ENCODE assay signal across 9 cellular contexts in genomic region chr6:141488466-141488865, GRCh38.
DNase-seq lines count a peak whose midpoint lies in the region; ATAC-seq and TF ChIP-seq lines count a peak whose summit lies in the region.
"Had no signal": no experiment of that assay in that cellular context is flagged by ENCODE, and none has a peak within 500 bp of the region (broad histone marks: within the 10 kb centered on the region; RNA-seq: fewer than 3 reads in every experiment).

No MANE protein-coding gene starts in this region.

- ATAC-seq in GM18907 (IDR thresholded peaks at IDR 0.05; ENCODE audit: unreplicated experiment) (peak; percentile 42), HG02884 (IDR thresholded peaks at IDR 0.05; ENCODE audit: unreplicated experiment) (peak; percentile 29)
- ATAC-seq: HepG2 had no signal

- DNase-seq in NOMO-1 treated with dmso at 0.1 percent for 144 hours (lab: John Stamatoyannopoulos, UW; ENCODE audit: unreplicated experiment) (peak; percentile 60), medulla oblongata (ENCODE audit: extremely low spot score) (peak; percentile 27), ecto neural progenitor cell (ENCODE audit: low spot score) (no peak), GOT3 (lab: John Stamatoyannopoulos, UW) (no peak), HEK293T (ENCODE audit: extremely low spot score) (no peak), NK-92 (lab: John Stamatoyannopoulos, UW; ENCODE audit: unreplicated experiment) (no peak)

- CTCF ChIA-PET in HEK293T (lab: Yijun Ruan, JAX), result no interaction called here

- POLR2A ChIA-PET in HEK293T (lab: Yijun Ruan, JAX), result no interaction called here

TF ChIP-seq in HEK293T, 16 proteins besides CTCF, POLR2A, EP300 and RAD21:
- no peak for TF ChIP-seq ZNF384 (IDR thresholded peaks at IDR 0.05)
- TF ChIP-seq BHLHE40 (IDR thresholded peaks at IDR 0.05; ENCODE audit: borderline replicate concordance), result no peak
- TF ChIP-seq CTBP1 (IDR thresholded peaks at IDR 0.05; ENCODE audit: borderline replicate concordance), result no peak
- no peak for TF ChIP-seq NFRKB (IDR thresholded peaks at IDR 0.05)
- no peak for TF ChIP-seq TARDBP (IDR thresholded peaks at IDR 0.05)
- no peak for TF ChIP-seq SUZ12 (IDR thresholded peaks at IDR 0.05)
- no peak for TF ChIP-seq FOXM1 (IDR thresholded peaks at IDR 0.05; ENCODE audit: borderline replicate concordance)
- TF ChIP-seq HDGF (IDR thresholded peaks at IDR 0.05; ENCODE audit: borderline replicate concordance), result no peak
- TF ChIP-seq FOXK2 (IDR thresholded peaks at IDR 0.05), result no peak
- no peak for TF ChIP-seq ARNT (IDR thresholded peaks at IDR 0.05)
- TF ChIP-seq ELF4 (IDR thresholded peaks at IDR 0.05), result no peak
- TF ChIP-seq, protein P1, sequence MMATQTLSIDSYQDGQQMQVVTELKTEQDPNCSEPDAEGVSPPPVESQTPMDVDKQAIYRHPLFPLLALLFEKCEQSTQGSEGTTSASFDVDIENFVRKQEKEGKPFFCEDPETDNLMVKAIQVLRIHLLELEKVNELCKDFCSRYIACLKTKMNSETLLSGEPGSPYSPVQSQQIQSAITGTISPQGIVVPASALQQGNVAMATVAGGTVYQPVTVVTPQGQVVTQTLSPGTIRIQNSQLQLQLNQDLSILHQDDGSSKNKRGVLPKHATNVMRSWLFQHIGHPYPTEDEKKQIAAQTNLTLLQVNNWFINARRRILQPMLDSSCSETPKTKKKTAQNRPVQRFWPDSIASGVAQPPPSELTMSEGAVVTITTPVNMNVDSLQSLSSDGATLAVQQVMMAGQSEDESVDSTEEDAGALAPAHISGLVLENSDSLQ (IDR thresholded peaks at IDR 0.05), result no peak
- TF ChIP-seq L3MBTL2 (conservative IDR thresholded peaks at IDR 0.05), result no peak
- no peak for TF ChIP-seq SP1 (IDR thresholded peaks at IDR 0.05)

Comparison
In these comparisons a context has a peak if more than half of its experiments do, and no peak if none do; other contexts are left out.
1. DNase-seq: peak in NOMO-1 treated with dmso at 0.1 percent for 144 hours (single experiment) and medulla oblongata (single experiment); none in ecto neural progenitor cell (single experiment), GOT3 (single experiment), HEK293T (single experiment) and NK-92 (single experiment).